8 cellular contexts compared by ENCODE assay signal in genomic region chr6:27146706-27147507, GRCh38.
DNase-seq lines count a peak whose midpoint lies in the region; ATAC-seq and TF ChIP-seq lines count a peak whose summit lies in the region.

No MANE protein-coding gene starts in this region.

- H3K4me1 ChIP-seq in ES-I3 (ENCODE audit: insufficient read depth, low read length), result 0 out of 2 replicates have a peak, but pooled peaks cover 14% of the 10 kb centered on the region
- H3K4me1 ChIP-seq in foreskin keratinocyte, result no peaks in the 10 kb centered on the region

- peak; percentile 76 for ATAC-seq in foreskin keratinocyte

- TF ChIP-seq CTCF in foreskin keratinocyte (conservative IDR thresholded peaks at IDR 0.05), result no peak
- TF ChIP-seq CTCF in nephron progenitor cell (IDR thresholded peaks at IDR 0.05), result no peak

- DNase-seq in GOT3 (lab: John Stamatoyannopoulos, UW), result peak; percentile 88
- peak; percentile 99 for DNase-seq in Kasumi-1 (lab: John Stamatoyannopoulos, UW)
- peak; percentile 97 for DNase-seq in RPMI8226
- DNase-seq in activated effector memory CD4-positive, alpha-beta T cell treated with anti-CD3 and anti-CD28 coated beads, Interleukin-2, amount 50 U/mL, for 16 hours, result peak; percentile 88
- DNase-seq in foreskin keratinocyte, result peak; percentile 97 to 99
- DNase-seq in nephron progenitor cell, result peak; percentile 74
- peak; percentile 99 for DNase-seq in superior temporal gyrus (ENCODE audit: extremely low spot score)

- H3K27ac Mint-ChIP-seq in nephron progenitor cell, result no peak overlapping the region

- no peaks in the 10 kb centered on the region for H3K36me3 Mint-ChIP-seq in nephron progenitor cell (ENCODE audit: low read depth)

- H3K9me3 ChIP-seq in ES-I3 (ENCODE audit: control insufficient read depth, insufficient read depth, low read length), result no peaks in the 10 kb centered on the region

- no peak overlapping the region for H3K4me3 Mint-ChIP-seq in nephron progenitor cell

- H3K9ac ChIP-seq in ES-I3 (ENCODE audit: low read depth, low read length), result peak overlapping the region; percentile 65

- peaks cover 16% of the 10 kb centered on the region for H3K4me1 Mint-ChIP-seq in nephron progenitor cell

- H3K27me3 Mint-ChIP-seq in nephron progenitor cell (ENCODE audit: low read depth, poor library complexity), result no peaks in the 10 kb centered on the region

- H3K27me3 ChIP-seq in foreskin keratinocyte, result no peaks in the 10 kb centered on the region

- no peaks in the 10 kb centered on the region for H3K36me3 ChIP-seq in ES-I3 (ENCODE audit: insufficient read depth, low read length)

- no peaks in the 10 kb centered on the region for H3K9me3 Mint-ChIP-seq in nephron progenitor cell

- H3K27ac ChIP-seq in foreskin keratinocyte, result peak overlapping the region; percentile 87

Comparison
In these comparisons a context has a peak if more than half of its experiments do, and no peak if none do; other contexts are left out.
1. Peak in every context shown above with its lines: DNase-seq, ATAC-seq and H3K27ac ChIP-seq.